Comparison of ENCODE assay signal across 13 cellular contexts in genomic region chr16:24851700-24852099, GRCh38. TPM values are rescaled to one million over a fixed set of nuclear protein-coding genes. Genes with fewer than 3 reads are reported as not detected.
DNase-seq lines count a peak whose midpoint lies in the region; ATAC-seq and TF ChIP-seq lines count a peak whose summit lies in the region.
"Had no signal": no experiment of that assay in that cellular context is flagged by ENCODE, and none has a peak within 500 bp of the region (broad histone marks: within the 10 kb centered on the region; RNA-seq: fewer than 3 reads in every experiment).

No MANE protein-coding gene starts in this region.

- peaks cover 15% of the 10 kb centered on the region for H3K4me1 Mint-ChIP-seq in T-helper 2 cell treated with Interferon-gamma antibody and Interleukin-4, amounts not matched to agents 5 μg/mL and 100 μg/mL, for 36 hours (ENCODE audit: low read depth)
- H3K4me1 Mint-ChIP-seq: brain had no signal

- CTCF ChIA-PET in A673 (lab: Charles Lee): no interaction called here

- TF ChIP-seq EP300 in ovary (IDR thresholded peaks at IDR 0.05): no peak

- peak; percentile 45 to 84 for ATAC-seq in activated naive CD4-positive, alpha-beta T cell treated with anti-CD3 and anti-CD28 coated beads, Interleukin-2, amount 50 U/mL, for 72 hours
- ATAC-seq: T-helper 17 cell had no signal

- H3K4me3 ChIP-seq in epithelial cell of esophagus (ENCODE audit: low read length) (no peak overlapping the region), A673 (ENCODE audit: low read depth, low read length, poor library complexity, severe bottlenecking) (no peak overlapping the region), ovary (no peak overlapping the region)
- H3K4me3 ChIP-seq: lung had no signal

- no peaks in the 10 kb centered on the region for H3K27me3 ChIP-seq in A673 (replicated peaks; ENCODE audit: insufficient read depth, low read depth, low read length, poor library complexity)
- H3K27me3 ChIP-seq in ovary: no peaks in the 10 kb centered on the region

- intact Hi-C loops in A673 (cut with micrococcal nuclease; ENCODE audit: unreplicated experiment): no loop called here
- intact Hi-C loops in ovary (cut with DNase I): no loop called here

- TF ChIP-seq CTCF in epithelial cell of esophagus (IDR thresholded peaks at IDR 0.05; ENCODE audit: insufficient read depth, low read depth, low read length, missing control alignments): no peak
- no peak for TF ChIP-seq CTCF in A673 (conservative IDR thresholded peaks at IDR 0.05; ENCODE audit: low read depth, low read length)
- no peak for TF ChIP-seq CTCF in ovary (IDR thresholded peaks at IDR 0.05)

- H3K36me3 Mint-ChIP-seq in activated naive CD4-positive, alpha-beta T cell treated with anti-CD3 and anti-CD28 coated beads, Interleukin-2, amount 50 U/mL, for 72 hours: no peaks in the 10 kb centered on the region
- H3K36me3 Mint-ChIP-seq in T-helper 2 cell treated with Interferon-gamma antibody and Interleukin-4, amounts not matched to agents 5 μg/mL and 100 μg/mL, for 36 hours (ENCODE audit: low read depth): no peaks in the 10 kb centered on the region
- H3K36me3 Mint-ChIP-seq: brain had no signal

- POLR2A ChIA-PET in A673 (lab: Charles Lee; ENCODE audit: low non-redundant PET): no interaction called here

- no peak overlapping the region for H3K27ac ChIP-seq in A673 (ENCODE audit: low read depth, low read length, poor library complexity, severe bottlenecking)
- H3K27ac ChIP-seq in ovary: no peak overlapping the region

- no TSS peak for BruUV-seq in A673 (replicated peaks; lab: Mats Ljungman, UMichigan)

- no peaks in the 10 kb centered on the region for H3K9me3 ChIP-seq in A673 (ENCODE audit: low read depth, low read length, poor library complexity, severe bottlenecking)
- H3K9me3 ChIP-seq in ovary: no peaks in the 10 kb centered on the region

- no peaks in the 10 kb centered on the region for H3K9me3 Mint-ChIP-seq in activated naive CD4-positive, alpha-beta T cell treated with anti-CD3 and anti-CD28 coated beads, Interleukin-2, amount 50 U/mL, for 72 hours
- H3K9me3 Mint-ChIP-seq in T-helper 2 cell treated with Interferon-gamma antibody and Interleukin-4, amounts not matched to agents 5 μg/mL and 100 μg/mL, for 36 hours: no peaks in the 10 kb centered on the region
- H3K9me3 Mint-ChIP-seq: brain had no signal

- no peak overlapping the region for H3K27ac Mint-ChIP-seq in activated naive CD4-positive, alpha-beta T cell treated with anti-CD3 and anti-CD28 coated beads, Interleukin-2, amount 50 U/mL, for 72 hours
- no peak overlapping the region for H3K27ac Mint-ChIP-seq in T-helper 2 cell treated with Interferon-gamma antibody and Interleukin-4, amounts not matched to agents 5 μg/mL and 100 μg/mL, for 36 hours
- H3K27ac Mint-ChIP-seq: T-helper 17 cell had no signal

- H3K27me3 Mint-ChIP-seq in T-helper 2 cell treated with Interferon-gamma antibody and Interleukin-4, amounts not matched to agents 5 μg/mL and 100 μg/mL, for 36 hours (ENCODE audit: low read depth): no peaks in the 10 kb centered on the region
- H3K27me3 Mint-ChIP-seq: brain had no signal

- no peak for TF ChIP-seq POLR2A in ovary (IDR thresholded peaks at IDR 0.05)

- DNase-seq in activated naive CD4-positive, alpha-beta T cell treated with anti-CD3 and anti-CD28 coated beads, Interleukin-2, amount 50 U/mL, for 72 hours (ENCODE audit: low spot score in 2 of 2): no peak
- no peak for DNase-seq in activated naive CD4-positive, alpha-beta T cell (lab: John Stamatoyannopoulos, UW)
- peak; percentile 40 for DNase-seq in T-helper 2 cell treated with Interferon-gamma antibody and Interleukin-4, amounts not matched to agents 5 μg/mL and 100 μg/mL, for 36 hours (ENCODE audit: low spot score)
- DNase-seq in epithelial cell of esophagus (ENCODE audit: low read depth) (peak; percentile 84), A673 (ENCODE audit: low spot score) (no peak), ovary (no peak), NCI-H1417 (lab: John Stamatoyannopoulos, UW) (no peak)
- DNase-seq in stimulated activated CD8-positive, alpha-beta memory T cell treated with anti-CD3 and anti-CD28 coated beads, Interleukin-4, amount 100 ng/mL, for 48 hours: peak; percentile 52
- DNase-seq: DMS79 treated with DMSO at 0.1 percent for 48 hours, NCI-H2171 treated with DMSO at 0.1 percent for 48 hours, T-helper 17 cell had no signal

- H3K36me3 ChIP-seq in A673 (ENCODE audit: insufficient read depth, low read length, poor library complexity, severe bottlenecking) (no peaks in the 10 kb centered on the region), ovary (no peaks in the 10 kb centered on the region)

- no peak overlapping the region for H3K4me3 Mint-ChIP-seq in T-helper 2 cell treated with Interferon-gamma antibody and Interleukin-4, amounts not matched to agents 5 μg/mL and 100 μg/mL, for 36 hours
- H3K4me3 Mint-ChIP-seq: brain, T-helper 17 cell had no signal

- H3K4me1 ChIP-seq in A673 (ENCODE audit: insufficient read depth, low read length, poor library complexity, severe bottlenecking) (peaks cover 7% of the 10 kb centered on the region), ovary (ENCODE audit: insufficient read depth) (peaks cover 6% of the 10 kb centered on the region)

- WGBS in ovary, 3 donors: 24 to 49% (median 24%) methylated on average over 8 of the region's 8 CpGs

RNA-seq across cellular contexts. Expression of gene SLC5A11, which starts 5.9 kb away (rescaled TPM):
- not detected for total RNA-seq in activated naive CD4-positive, alpha-beta T cell treated with anti-CD3 and anti-CD28 coated beads, Interleukin-2, amount 50 U/mL, for 72 hours
- total RNA-seq in A673 (2021): not detected in 2 replicates
- total RNA-seq in ovary: under 1 TPM in 3 of 7 donors, not detected in 4; 0.24 to 0.50 (median 0.32) TPM
- under 1 TPM in 1 of 2 donors, not detected in 1; 0.04 TPM for polyA plus RNA-seq in ovary

Comparison
In these comparisons a context has a peak if more than half of its experiments do, and no peak if none do; other contexts are left out.
1. DNase-seq: peak in T-helper 2 cell treated with Interferon-gamma antibody and Interleukin-4, amounts not matched to agents 5 μg/mL and 100 μg/mL, for 36 hours (single experiment), epithelial cell of esophagus (single experiment) and stimulated activated CD8-positive, alpha-beta memory T cell treated with anti-CD3 and anti-CD28 coated beads, Interleukin-4, amount 100 ng/mL, for 48 hours (single experiment); none in activated naive CD4-positive, alpha-beta T cell treated with anti-CD3 and anti-CD28 coated beads, Interleukin-2, amount 50 U/mL, for 72 hours (0 of 2), activated naive CD4-positive, alpha-beta T cell (0 of 4), A673 (single experiment), ovary (0 of 5) and NCI-H1417 (0 of 3).